8 cellular contexts compared by ENCODE assay signal in the genomic region with DNA sequence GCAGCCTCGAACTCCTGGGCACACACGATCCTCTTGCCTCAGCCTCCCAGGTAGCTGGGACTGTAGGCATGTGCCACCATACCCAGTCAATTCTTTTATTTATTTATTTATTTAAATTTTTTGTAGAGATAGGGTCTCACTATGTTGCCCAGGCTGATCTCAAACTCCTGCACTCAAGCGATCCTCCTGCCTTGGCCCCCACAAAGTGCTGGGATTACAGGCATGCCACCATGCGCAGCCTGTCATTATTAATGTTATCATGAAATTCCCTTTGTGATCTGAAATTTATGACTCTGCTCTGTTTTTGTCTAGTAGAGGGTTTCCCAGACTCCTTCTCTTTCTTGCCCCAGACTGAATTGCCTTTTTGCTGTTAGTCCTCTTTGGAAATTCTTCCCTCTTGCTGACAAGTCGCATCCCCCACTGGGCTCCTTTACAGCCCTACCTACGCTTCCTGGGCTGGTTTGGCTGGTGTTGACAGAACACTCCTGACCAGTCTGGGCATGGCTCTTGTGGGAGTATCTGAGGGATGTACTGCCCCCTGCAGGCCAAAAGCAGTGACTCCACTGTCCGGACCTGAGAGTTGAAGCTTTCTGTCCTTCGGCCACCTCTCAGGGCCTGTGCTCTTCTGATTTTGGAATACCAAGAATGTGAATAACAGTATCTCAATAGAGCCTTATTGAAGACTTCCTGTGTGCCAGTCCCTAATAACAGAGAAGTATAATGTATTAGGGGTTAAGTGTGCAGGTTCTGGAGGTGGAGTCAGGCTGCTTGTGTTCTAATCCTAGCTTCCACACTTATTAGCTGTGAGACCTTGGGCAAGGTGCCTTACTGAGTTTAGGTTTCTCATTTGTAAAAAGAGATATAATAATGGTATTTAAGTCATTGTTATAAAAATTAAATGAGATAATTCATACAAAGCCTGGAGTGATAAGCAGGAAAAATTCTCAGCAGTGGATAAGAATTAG. TPM values are rescaled to one million over a fixed set of nuclear protein-coding genes. Genes with fewer than 3 reads are reported as not detected.
DNase-seq lines count a peak whose midpoint lies in the region; ATAC-seq lines count a peak whose summit lies in the region.

No MANE protein-coding gene starts in this region.

- peak; percentile 73 for ATAC-seq in HG02588 (IDR thresholded peaks at IDR 0.05; ENCODE audit: unreplicated experiment)

- no peaks in the 10 kb centered on the region for H3K4me1 ChIP-seq in effector memory CD4-positive, alpha-beta T cell (ENCODE audit: control insufficient read depth, insufficient read depth, low read length, poor library complexity, severe bottlenecking)

- H3K27ac ChIP-seq in effector memory CD4-positive, alpha-beta T cell (ENCODE audit: insufficient read depth, low read length, poor library complexity, severe bottlenecking), result no peak overlapping the region

- no peak overlapping the region for H3K4me3 ChIP-seq in effector memory CD4-positive, alpha-beta T cell (ENCODE audit: insufficient read depth, low read depth, low read length, poor library complexity, severe bottlenecking)

- H3K9me3 ChIP-seq in effector memory CD4-positive, alpha-beta T cell (ENCODE audit: control insufficient read depth, low read length), result no peaks in the 10 kb centered on the region

- peak; percentile 59 for DNase-seq in GDM1 (lab: John Stamatoyannopoulos, UW)
- DNase-seq in NCI-H2227 (lab: John Stamatoyannopoulos, UW; ENCODE audit: unreplicated experiment), result peak; percentile 74
- peak; percentile 37 to 49 for DNase-seq in activated CD4-positive, alpha-beta T cell treated with anti-CD3 and anti-CD28 coated beads, Interleukin-2, amount 50 U/mL, for 4 hours
- peak; percentile 9 to 29 (median 15) for DNase-seq in effector memory CD4-positive, alpha-beta T cell
- peak; percentile 72 for DNase-seq in mucosa of gallbladder (ENCODE audit: low spot score)
- DNase-seq in stimulated activated CD8-positive, alpha-beta memory T cell treated with anti-CD3 and anti-CD28 coated beads, Interleukin-7, amount 100 ng/mL, for 1 hour (ENCODE audit: low read depth in 2 of 2), result peak; percentile 9 to 10
- DNase-seq in DMS79 (lab: John Stamatoyannopoulos, UW), result no peak

- H3K36me3 ChIP-seq in effector memory CD4-positive, alpha-beta T cell (ENCODE audit: control insufficient read depth, insufficient read depth, low read length), result no peaks in the 10 kb centered on the region

- H3K27me3 ChIP-seq in effector memory CD4-positive, alpha-beta T cell (replicated peaks; ENCODE audit: control insufficient read depth, insufficient read depth, low read length, poor library complexity, severe bottlenecking), result no peaks in the 10 kb centered on the region

RNA-seq across cellular contexts. Expression of a gene that starts 28.2 kb away (rescaled TPM):
- total RNA-seq in mucosa of gallbladder, result 6.0 TPM

RNA-seq across cellular contexts. Expression of a gene that starts 28.6 kb away (rescaled TPM):
- total RNA-seq in mucosa of gallbladder, result 714 TPM
